In genomic region chr12:1799882-1800645, GRCh38 we compare ENCODE assay signal across 19 cellular contexts. TPM values are rescaled to one million over a fixed set of nuclear protein-coding genes. Genes with fewer than 3 reads are reported as not detected.
DNase-seq lines count a peak whose midpoint lies in the region; TF ChIP-seq lines count a peak whose summit lies in the region.
"Had no signal": no experiment of that assay in that cellular context is flagged by ENCODE, and none has a peak within 500 bp of the region (broad histone marks: within the 10 kb centered on the region; RNA-seq: fewer than 3 reads in every experiment).

No MANE protein-coding gene starts in this region.

- intact Hi-C loops in spleen (cut with DNase I; ENCODE audit: low total_unique reads) (loop anchor here (5.0 to 10.0 kb wide), 2 partner anchors 142 to 235 kb away; no protein-coding TSS in a partner anchor), CD14-positive monocyte (cut with micrococcal nuclease) (no loop called here)

- H4K20me1 ChIP-seq in H9 (ENCODE audit: control insufficient read depth, insufficient read depth, insufficient read length): no peaks in the 10 kb centered on the region

- H3K79me2 ChIP-seq in H9 (ENCODE audit: insufficient read depth, low read length): no peaks in the 10 kb centered on the region

- no peak overlapping the region for H4K5ac ChIP-seq in H9 (ENCODE audit: insufficient read length, low read depth, low read length)

- no peak overlapping the region for H3K4ac ChIP-seq in H9 (ENCODE audit: low read depth, low read length)

- H3K27me3 Mint-ChIP-seq in H9 (ENCODE audit: low read depth) (peaks cover 7% of the 10 kb centered on the region), endodermal cell (ENCODE audit: insufficient read depth) (no peaks in the 10 kb centered on the region), CD14-positive monocyte (ENCODE audit: low read depth in 3 of 3) (peaks cover 0 to 3% (median 0%) of the 10 kb centered on the region in 3 donors)
- H3K27me3 Mint-ChIP-seq: activated CD4-positive, alpha-beta T cell treated with anti-CD3 and anti-CD28 coated beads for 36 hours; activated naive CD4-positive, alpha-beta T cell treated with anti-CD3 and anti-CD28 coated beads, Interleukin-2, amount 50 U/mL, for 24 hours had no signal

- H3K9me3 ChIP-seq in H9 (ENCODE audit: control insufficient read depth, low read depth, low read length) (no peaks in the 10 kb centered on the region), endodermal cell (ENCODE audit: control insufficient read depth, low read length) (no peaks in the 10 kb centered on the region), spleen (no peaks in the 10 kb centered on the region)
- H3K9me3 ChIP-seq: MG63, uterus had no signal

- H3K27me3 ChIP-seq in H9 (ENCODE audit: insufficient read depth, low read length) (no peaks in the 10 kb centered on the region), endodermal cell (ENCODE audit: control insufficient read depth, insufficient read depth, low read length, poor library complexity, severe bottlenecking) (no peaks in the 10 kb centered on the region), spleen (replicated peaks in 1 of 7) (no peaks in the 10 kb centered on the region)
- H3K27me3 ChIP-seq: MG63, uterus had no signal

- H3K14ac ChIP-seq in H9 (ENCODE audit: insufficient read depth, low read length): no peak overlapping the region

- no peak overlapping the region for H3K18ac ChIP-seq in H9 (ENCODE audit: insufficient read length, low read depth, low read length)

- H3K79me1 ChIP-seq in H9 (ENCODE audit: insufficient read depth, low read depth, low read length, poor library complexity, severe bottlenecking): no peaks in the 10 kb centered on the region

- H3K4me3 Mint-ChIP-seq in H9 (no peak overlapping the region), endodermal cell (no peak overlapping the region), CD14-positive monocyte (no peak overlapping the region)
- H3K4me3 Mint-ChIP-seq: activated CD4-positive, alpha-beta T cell treated with anti-CD3 and anti-CD28 coated beads for 36 hours; activated naive CD4-positive, alpha-beta T cell treated with anti-CD3 and anti-CD28 coated beads, Interleukin-2, amount 50 U/mL, for 24 hours had no signal

- no peak overlapping the region for H2BK5ac ChIP-seq in H9 (ENCODE audit: insufficient read length, low read length)

- no peak overlapping the region for H3K27ac Mint-ChIP-seq in H9
- peak overlapping the region; percentile 12 for H3K27ac Mint-ChIP-seq in endodermal cell
- no peak overlapping the region for H3K27ac Mint-ChIP-seq in CD14-positive monocyte
- H3K27ac Mint-ChIP-seq: activated CD4-positive, alpha-beta T cell treated with anti-CD3 and anti-CD28 coated beads for 36 hours had no signal

- H2AFZ ChIP-seq in H9 (ENCODE audit: low read length): no peak overlapping the region

- H3K4me1 Mint-ChIP-seq in H9: peaks cover 5 to 8% of the 10 kb centered on the region in 2 experiments
- peaks cover 16% of the 10 kb centered on the region for H3K4me1 Mint-ChIP-seq in endodermal cell
- H3K4me1 Mint-ChIP-seq in CD14-positive monocyte: peaks cover 20% of the 10 kb centered on the region

- H3K9me3 Mint-ChIP-seq in H9 (no peaks in the 10 kb centered on the region; a peak in 1 of 5 replicates), endodermal cell (no peaks in the 10 kb centered on the region), CD14-positive monocyte (no peaks in the 10 kb centered on the region)
- H3K9me3 Mint-ChIP-seq: activated naive CD4-positive, alpha-beta T cell treated with anti-CD3 and anti-CD28 coated beads, Interleukin-2, amount 50 U/mL, for 24 hours had no signal

- H3K4me1 ChIP-seq in H9 (ENCODE audit: insufficient read depth, low read length): no peaks in the 10 kb centered on the region
- H3K4me1 ChIP-seq in endodermal cell (ENCODE audit: control insufficient read depth, insufficient read depth, low read length): peaks cover 3% of the 10 kb centered on the region
- H3K4me1 ChIP-seq in spleen: peaks cover 10 to 54% (median 25%) of the 10 kb centered on the region in 6 donors

- H2BK20ac ChIP-seq in H9 (ENCODE audit: low read depth, low read length, poor library complexity, severe bottlenecking): no peak overlapping the region

- no peaks in the 10 kb centered on the region for H3K36me3 Mint-ChIP-seq in H9 (ENCODE audit: insufficient read depth in 1 of 3, low read depth in 3 of 3)
- H3K36me3 Mint-ChIP-seq in endodermal cell (ENCODE audit: low read depth): no peaks in the 10 kb centered on the region
- peaks cover 10 to 12% of the 10 kb centered on the region in 2 donors for H3K36me3 Mint-ChIP-seq in CD14-positive monocyte
- H3K36me3 Mint-ChIP-seq: activated naive CD4-positive, alpha-beta T cell treated with anti-CD3 and anti-CD28 coated beads, Interleukin-2, amount 50 U/mL, for 24 hours had no signal

- H3K23me2 ChIP-seq in H9 (ENCODE audit: insufficient read length, low read depth, low read length, poor library complexity, severe bottlenecking): peaks cover 4% of the 10 kb centered on the region

- H3K27ac ChIP-seq in H9 (ENCODE audit: insufficient read length, low read depth, low read length) (no peak overlapping the region), endodermal cell (ENCODE audit: low read depth, low read length) (no peak overlapping the region), spleen (no peak overlapping the region)
- H3K27ac ChIP-seq: uterus had no signal

- no CpG with 5 or more reads among the region's 16 CpGs for WGBS in H9 (ENCODE audit: extremely low coverage, insufficient read length, low lambda C conversion rate)
- 94 to 98% methylated on average over 7 to 14 of the region's 16 CpGs for WGBS in endodermal cell (ENCODE audit: insufficient coverage in 1 of 2, insufficient read length in 1 of 2), 2 experiments
- WGBS in spleen, 5 donors: 82 to 86% (median 84%) methylated on average over 12 to 16 of the region's 16 CpGs

- H2AK5ac ChIP-seq in H9 (ENCODE audit: insufficient read length, low read length): no peak overlapping the region

- no peak overlapping the region for H3K23ac ChIP-seq in H9 (ENCODE audit: insufficient read length, low read depth, low read length)

- no peak for TF ChIP-seq CTCF in H9 (conservative IDR thresholded peaks at IDR 0.05)
- no peak for TF ChIP-seq CTCF in endodermal cell (conservative IDR thresholded peaks at IDR 0.05)
- no peak for TF ChIP-seq CTCF in spleen (IDR thresholded peaks at IDR 0.05 in 8 of 11, conservative IDR thresholded peaks at IDR 0.05 in 3 of 11)
- TF ChIP-seq CTCF in CD14-positive monocyte (IDR thresholded peaks at IDR 0.05): no peak

- no peak overlapping the region for H4K91ac ChIP-seq in H9 (ENCODE audit: insufficient read length, low read depth, low read length)

- H2BK12ac ChIP-seq in H9 (ENCODE audit: insufficient read length, low read depth, low read length): no peak overlapping the region

- H3T11ph ChIP-seq in H9 (ENCODE audit: low read length): no peak overlapping the region

- no peak overlapping the region for H3K9ac ChIP-seq in H9 (ENCODE audit: extremely low read depth, insufficient read length, low read length)
- no peak overlapping the region for H3K9ac ChIP-seq in endodermal cell (ENCODE audit: extremely low read depth, low read length, poor library complexity, severe bottlenecking)

- H3K4me3 ChIP-seq in endodermal cell (ENCODE audit: low read length) (no peak overlapping the region), spleen (no peak overlapping the region)
- H3K4me3 ChIP-seq: MG63, smooth muscle cell, uterus had no signal

- DNase-seq in activated CD4-positive, alpha-beta T cell treated with anti-CD3 and anti-CD28 coated beads for 48 hours: peak; percentile 2
- DNase-seq in activated CD4-positive, alpha-beta T cell treated with anti-CD3 and anti-CD28 coated beads, Interleukin-2, amount 50 U/mL, for 48 hours: no peak
- DNase-seq in H9: peak; percentile 28
- DNase-seq in endodermal cell: peak; percentile 45
- DNase-seq in spleen: peak; percentile 80
- DNase-seq in middle frontal gyrus (ENCODE audit: extremely low spot score, low spot score): no peak
- DNase-seq in NCI-H526 treated with DMSO at 0.1 percent for 48 hours (lab: John Stamatoyannopoulos, UW): no peak
- DNase-seq in CD14-positive monocyte (ENCODE audit: low spot score): no peak
- DNase-seq: NCI-H1436 treated with DMSO at 0.1 percent for 48 hours; stimulated activated CD4-positive, alpha-beta T cell treated with anti-CD3 and anti-CD28 coated beads, Interleukin-4, amount 100 ng/mL, for 1 hour had no signal

- H3K4me2 ChIP-seq in H9 (ENCODE audit: insufficient read depth, insufficient read length, low read length): no peak overlapping the region
- H3K4me2 ChIP-seq: smooth muscle cell had no signal

- H2BK120ac ChIP-seq in H9 (ENCODE audit: low read depth, low read length, poor library complexity, severe bottlenecking): no peak overlapping the region

- H4K8ac ChIP-seq in H9 (replicated peaks; ENCODE audit: insufficient read length, low read depth, low read length): no peak overlapping the region

- H3K56ac ChIP-seq in H9 (ENCODE audit: insufficient read length, low read depth, low read length): no peak overlapping the region

- no peak for TF ChIP-seq POLR2A in spleen (IDR thresholded peaks at IDR 0.05)

- H3K36me3 ChIP-seq in endodermal cell (ENCODE audit: control insufficient read depth, insufficient read depth, low read length) (no peaks in the 10 kb centered on the region), spleen (no peaks in the 10 kb centered on the region)
- H3K36me3 ChIP-seq: MG63, uterus had no signal

- H2BK15ac ChIP-seq in H9 (ENCODE audit: low read depth, low read length): no peak overlapping the region

RNA-seq across cellular contexts. Expression of gene LRTM2, which starts 20.3 kb away (rescaled TPM):
- total RNA-seq in H9 (2021): not detected in 2 replicates
- under 1 TPM; 0.40 TPM for total RNA-seq in endodermal cell
- polyA plus RNA-seq in endodermal cell (2013, experiment 1 of 2): 0.25 TPM
- not detected for polyA plus RNA-seq in endodermal cell (2013, experiment 2 of 2)
- under 1 TPM in 1 of 7 donors, not detected in 6; 0.12 TPM for total RNA-seq in spleen
- not detected for polyA plus RNA-seq in spleen
- polyA plus RNA-seq in CD14-positive monocyte: not detected
- total RNA-seq: A172; activated CD4-positive, alpha-beta T cell treated with anti-CD3 and anti-CD28 coated beads for 36 hours; astrocyte; left colon; mucosa of gallbladder; smooth muscle cell; uterus had no signal
- polyA plus RNA-seq: smooth muscle cell had no signal

Comparison
In these comparisons a context has a peak if more than half of its experiments do, and no peak if none do; other contexts are left out.
1. DNase-seq: peak in activated CD4-positive, alpha-beta T cell treated with anti-CD3 and anti-CD28 coated beads for 48 hours (single experiment), H9 (single experiment), endodermal cell (single experiment) and spleen (single experiment); none in activated CD4-positive, alpha-beta T cell treated with anti-CD3 and anti-CD28 coated beads, Interleukin-2, amount 50 U/mL, for 48 hours (0 of 2), middle frontal gyrus (single experiment), NCI-H526 treated with DMSO at 0.1 percent for 48 hours (single experiment) and CD14-positive monocyte (single experiment).